Comparison of ENCODE assay signal across 8 cellular contexts in the genomic region with DNA sequence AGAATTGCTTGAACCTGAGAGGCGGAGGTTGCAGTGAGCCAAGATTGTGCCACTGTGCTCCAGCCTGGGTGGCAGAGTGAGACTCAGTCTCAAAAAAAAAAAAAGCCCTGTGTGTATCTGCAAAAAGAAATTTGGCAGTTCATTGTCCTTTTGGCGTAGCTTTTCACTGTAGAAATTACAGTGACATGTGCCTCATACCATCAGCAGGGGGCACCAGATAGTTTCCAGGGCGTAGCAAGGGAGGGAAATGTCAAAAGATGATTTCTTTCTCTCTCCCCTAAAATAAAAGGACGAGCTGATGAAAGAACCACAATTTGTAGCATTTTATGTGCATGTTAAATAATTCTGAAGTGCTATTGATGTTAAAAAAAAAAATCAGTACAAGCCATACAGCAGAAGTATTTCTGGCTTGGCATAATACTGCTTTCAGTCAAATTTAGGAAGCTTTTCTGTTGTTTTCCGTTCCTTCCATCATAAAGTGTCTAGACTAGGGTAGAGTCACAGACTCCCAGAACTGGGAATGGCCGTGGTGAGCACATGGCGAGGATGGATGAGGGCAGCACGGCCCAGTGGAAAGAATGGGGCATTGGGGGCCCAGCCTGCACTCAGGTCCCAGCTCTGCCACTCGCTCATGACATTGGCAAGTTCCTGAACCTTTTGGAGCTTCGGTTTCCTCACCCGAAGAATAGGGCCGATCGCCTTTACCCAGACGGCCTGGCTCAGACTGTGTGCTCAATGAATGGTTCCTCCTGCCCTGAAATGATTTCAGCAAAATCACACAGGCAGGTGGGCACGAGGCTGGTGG. TPM values are rescaled to one million over a fixed set of nuclear protein-coding genes. Genes with fewer than 3 reads are reported as not detected.
DNase-seq lines count a peak whose midpoint lies in the region; ATAC-seq and TF ChIP-seq lines count a peak whose summit lies in the region.

No MANE protein-coding gene starts in this region.

- H3K9me3 ChIP-seq in CD8-positive, alpha-beta T cell (ENCODE audit: low read length): no peaks in the 10 kb centered on the region
- no peaks in the 10 kb centered on the region for H3K9me3 ChIP-seq in PC-9 (ENCODE audit: insufficient read depth, low read depth)

- peak overlapping the region; percentile 32 for H3K27ac ChIP-seq in CD8-positive, alpha-beta T cell (ENCODE audit: low read depth, low read length)
- H3K27ac ChIP-seq in PC-9: no peak overlapping the region

- peak; percentile 39 to 77 (median 69) for DNase-seq in CD8-positive, alpha-beta T cell
- peak; percentile 35 for DNase-seq in HFF-Myc (ENCODE audit: extremely low read depth, low read depth)
- peak in 1 of 2 experiments; percentile 48 for DNase-seq in PC-9
- DNase-seq in foreskin fibroblast: peak; percentile 42 to 82
- no peak for DNase-seq in progenitor cell of endocrine pancreas (ENCODE audit: low spot score, unreplicated experiment)

- peak overlapping the region; percentile 22 for H3K4me3 ChIP-seq in CD8-positive, alpha-beta T cell (ENCODE audit: low read depth, low read length)
- H3K4me3 ChIP-seq in HFF-Myc (replicated peaks; ENCODE audit: low read depth, low read length): no peak overlapping the region
- H3K4me3 ChIP-seq in PC-9: no peak overlapping the region
- no peak overlapping the region for H3K4me3 ChIP-seq in foreskin fibroblast (ENCODE audit: low read depth in 1 of 2, low read length in 2 of 2)

- no peak overlapping the region for H2AFZ ChIP-seq in PC-9

- H3K27me3 ChIP-seq in CD8-positive, alpha-beta T cell (ENCODE audit: insufficient read depth, low read length): no peaks in the 10 kb centered on the region
- H3K27me3 ChIP-seq in PC-9 (ENCODE audit: insufficient read depth, low read depth): no peaks in the 10 kb centered on the region

- no peaks in the 10 kb centered on the region for H3K9me2 ChIP-seq in PC-9 (ENCODE audit: insufficient read depth)

- peaks cover 9% of the 10 kb centered on the region for H3K79me2 ChIP-seq in PC-9 (ENCODE audit: low read depth)

- CTCF ChIA-PET in CD8-positive, alpha-beta T cell (lab: Charles Lee): interaction anchor here (0.6 to 2.9 kb wide), 68 partner anchors 10 to 572 kb away, joined by 3 to 136 read pairs (median 5); partner anchors contain the start of genes GLOD4, MRM3, NXN and RFLNB
- CTCF ChIA-PET in PC-9 (lab: Charles Lee): interaction anchor here (0.6 to 3.1 kb wide), 17 partner anchors 13 to 646 kb away, joined by 3 to 29 read pairs (median 6); partner anchors contain the start of genes RPH3AL and TIMM22

- H3K36me3 ChIP-seq in CD8-positive, alpha-beta T cell (ENCODE audit: insufficient read depth, low read length): no peaks in the 10 kb centered on the region
- no peaks in the 10 kb centered on the region for H3K36me3 ChIP-seq in PC-9 (ENCODE audit: low read depth)

- H3K4me3 Mint-ChIP-seq in CD8-positive, alpha-beta T cell: peak overlapping the region; percentile 74
- peak overlapping the region; percentile 81 for H3K4me3 Mint-ChIP-seq in activated T-helper 17 cell treated with anti-CD3 and anti-CD28 coated beads, Interleukin-2, amount 50 U/mL, for 72 hours
- peak overlapping the region; percentile 39 for H3K4me3 Mint-ChIP-seq in progenitor cell of endocrine pancreas (ENCODE audit: low read depth)

- H3K9me3 Mint-ChIP-seq in CD8-positive, alpha-beta T cell: no peaks in the 10 kb centered on the region
- H3K9me3 Mint-ChIP-seq in activated T-helper 17 cell treated with anti-CD3 and anti-CD28 coated beads, Interleukin-2, amount 50 U/mL, for 72 hours: no peaks in the 10 kb centered on the region
- H3K9me3 Mint-ChIP-seq in progenitor cell of endocrine pancreas (ENCODE audit: low read depth): peaks cover 4% of the 10 kb centered on the region

- H3K4me1 Mint-ChIP-seq in CD8-positive, alpha-beta T cell (ENCODE audit: low read depth): peaks cover 70% of the 10 kb centered on the region
- peaks cover 54% of the 10 kb centered on the region for H3K4me1 Mint-ChIP-seq in activated T-helper 17 cell treated with anti-CD3 and anti-CD28 coated beads, Interleukin-2, amount 50 U/mL, for 72 hours
- peaks cover 12% of the 10 kb centered on the region for H3K4me1 Mint-ChIP-seq in progenitor cell of endocrine pancreas (ENCODE audit: low read depth)

- peaks cover 69% of the 10 kb centered on the region for H3K4me1 ChIP-seq in CD8-positive, alpha-beta T cell (ENCODE audit: insufficient read depth, low read length)
- peaks cover 11% of the 10 kb centered on the region for H3K4me1 ChIP-seq in PC-9 (replicated peaks; ENCODE audit: insufficient read depth)

- peak overlapping the region; percentile 89 for H3K27ac Mint-ChIP-seq in CD8-positive, alpha-beta T cell
- peak overlapping the region; percentile 94 for H3K27ac Mint-ChIP-seq in activated T-helper 17 cell treated with anti-CD3 and anti-CD28 coated beads, Interleukin-2, amount 50 U/mL, for 72 hours
- no peak overlapping the region for H3K27ac Mint-ChIP-seq in progenitor cell of endocrine pancreas

- POLR2A ChIA-PET in CD8-positive, alpha-beta T cell (lab: Charles Lee): interaction anchor here (0.5 to 2.1 kb wide), 5 partner anchors 83 to 288 kb away, joined by 3 to 13 read pairs (median 5); no protein-coding TSS in a partner anchor
- POLR2A ChIA-PET in PC-9 (lab: Charles Lee; ENCODE audit: unreplicated experiment): interaction anchor here (0.6 to 0.7 kb wide), 3 partner anchors 23 to 1444 kb away, joined by 3 to 7 read pairs (median 5); no protein-coding TSS in a partner anchor

- peaks cover 8% of the 10 kb centered on the region for H3K36me3 Mint-ChIP-seq in CD8-positive, alpha-beta T cell
- peaks cover 57% of the 10 kb centered on the region for H3K36me3 Mint-ChIP-seq in activated T-helper 17 cell treated with anti-CD3 and anti-CD28 coated beads, Interleukin-2, amount 50 U/mL, for 72 hours (ENCODE audit: low read depth)
- peaks cover 8% of the 10 kb centered on the region for H3K36me3 Mint-ChIP-seq in progenitor cell of endocrine pancreas (ENCODE audit: insufficient read depth)

- no peak overlapping the region for H3K4me2 ChIP-seq in PC-9

- TF ChIP-seq CTCF in CD8-positive, alpha-beta T cell (IDR thresholded peaks at IDR 0.05): peak; percentile 89
- TF ChIP-seq CTCF in HFF-Myc (IDR thresholded peaks at IDR 0.05; ENCODE audit: low read depth, low read length, missing control alignments) (peak; percentile 77), PC-9 (conservative IDR thresholded peaks at IDR 0.05) (peak; percentile 89), foreskin fibroblast (IDR thresholded peaks at IDR 0.05; ENCODE audit: low read depth, low read length) (peak; percentile 77), progenitor cell of endocrine pancreas (IDR thresholded peaks at IDR 0.05; ENCODE audit: unreplicated experiment) (peak; percentile 78)

- H4K20me1 ChIP-seq in PC-9 (ENCODE audit: insufficient read depth): no peaks in the 10 kb centered on the region

- H3K27me3 Mint-ChIP-seq in CD8-positive, alpha-beta T cell (ENCODE audit: low read depth): no peaks in the 10 kb centered on the region
- no peaks in the 10 kb centered on the region for H3K27me3 Mint-ChIP-seq in activated T-helper 17 cell treated with anti-CD3 and anti-CD28 coated beads, Interleukin-2, amount 50 U/mL, for 72 hours
- no peaks in the 10 kb centered on the region for H3K27me3 Mint-ChIP-seq in progenitor cell of endocrine pancreas

- intact Hi-C loops in CD8-positive, alpha-beta T cell (cut with DNase I, micrococcal nuclease): loop anchor here (1.0 kb wide), 2 partner anchors 288 to 569 kb away; no protein-coding TSS in a partner anchor
- intact Hi-C loops in PC-9 (cut with micrococcal nuclease; ENCODE audit: unreplicated experiment): loop anchor here (1.0 kb wide), 3 partner anchors 282 to 340 kb away; partner anchors contain the start of gene GEMIN4

- BruUV-seq in PC-9 (replicated peaks; lab: Mats Ljungman, UMichigan): no TSS peak

- ATAC-seq in CD8-positive, alpha-beta T cell: no peak
- no peak for ATAC-seq in activated T-helper 17 cell treated with anti-CD3 and anti-CD28 coated beads, Interleukin-2, amount 50 U/mL, for 72 hours (replicated peaks)
- ATAC-seq in HG03108 (IDR thresholded peaks at IDR 0.05; ENCODE audit: unreplicated experiment): no peak
- no peak for ATAC-seq in GM18870 (IDR thresholded peaks at IDR 0.05; ENCODE audit: unreplicated experiment)

- no peaks in the 10 kb centered on the region for H3F3A ChIP-seq in PC-9 (ENCODE audit: insufficient read depth, low read depth)

RNA-seq across cellular contexts. Expression of gene RFLNB, which starts 33.3 kb away (rescaled TPM):
- 10 to 100 TPM; 25.4 to 25.9 TPM for total RNA-seq in CD8-positive, alpha-beta T cell
- total RNA-seq in PC-9 (2021): 0.81 and 1.1 TPM in 2 replicates
- 10 to 100 TPM; 50.3 to 54.7 TPM for total RNA-seq in activated T-helper 17 cell treated with anti-CD3 and anti-CD28 coated beads, Interleukin-2, amount 50 U/mL, for 72 hours
- total RNA-seq in progenitor cell of endocrine pancreas: 10.7 and 11.1 TPM in 2 replicates

RNA-seq across cellular contexts. Expression of gene RPH3AL, which starts 59.8 kb away (rescaled TPM):
- 1 to 10 TPM in 1 of 2 experiments, under 1 TPM in 1; 0.78 to 1.2 TPM for total RNA-seq in CD8-positive, alpha-beta T cell
- total RNA-seq in PC-9 (2021) (26.0 and 29.4 TPM in 2 replicates), progenitor cell of endocrine pancreas (47.6 and 47.8 TPM in 2 replicates)
- 1 to 10 TPM; 1.9 to 2.5 TPM for total RNA-seq in activated T-helper 17 cell treated with anti-CD3 and anti-CD28 coated beads, Interleukin-2, amount 50 U/mL, for 72 hours
